ENCODE assay signal across 13 cellular contexts in the genomic region with DNA sequence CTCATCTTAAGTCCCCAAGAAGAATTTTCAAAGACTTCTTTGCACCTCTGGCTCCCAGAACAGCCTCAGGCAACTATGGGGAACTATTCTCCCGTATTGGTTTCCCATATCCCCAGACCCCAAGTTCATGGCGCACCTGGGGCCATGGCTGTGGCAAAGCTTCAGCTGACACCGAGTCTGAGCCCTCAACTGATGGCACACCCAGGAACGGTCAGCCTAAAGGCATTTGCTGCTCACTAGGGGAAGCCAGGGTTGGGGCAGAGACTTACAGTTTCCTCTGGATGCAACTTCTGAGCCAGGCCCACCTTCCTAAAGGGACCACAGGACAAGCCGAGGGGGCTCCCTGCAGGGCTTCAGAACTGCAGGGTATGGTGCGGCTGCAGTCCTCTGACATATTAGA. TPM values are rescaled to one million over a fixed set of nuclear protein-coding genes. Genes with fewer than 3 reads are reported as not detected.
DNase-seq lines count a peak whose midpoint lies in the region; ATAC-seq and TF ChIP-seq lines count a peak whose summit lies in the region.
"Had no signal": no experiment of that assay in that cellular context is flagged by ENCODE, and none has a peak within 500 bp of the region (broad histone marks: within the 10 kb centered on the region; RNA-seq: fewer than 3 reads in every experiment).

No MANE protein-coding gene starts in this region.

- H3K36me3 ChIP-seq in SJCRH30 (no peaks in the 10 kb centered on the region), mesenchymal stem cell (ENCODE audit: control insufficient read depth in 1 of 2, insufficient read depth in 2 of 2, low read depth in 1 of 2, low read length in 2 of 2) (no peaks in the 10 kb centered on the region), thymus (ENCODE audit: control insufficient read depth, insufficient read depth) (peaks cover 1% of the 10 kb centered on the region)
- H3K36me3 ChIP-seq: heart left ventricle, left lung had no signal

- no peak for ATAC-seq in activated CD8-positive, alpha-beta T cell treated with anti-CD3 and anti-CD28 coated beads for 36 hours
- no peak for ATAC-seq in activated CD8-positive, alpha-beta T cell treated with anti-CD3 and anti-CD28 coated beads, Interleukin-2, amount 10 ng/mL, durations not matched to agents 7 days and 5 days
- no peak for ATAC-seq in HG02623 (IDR thresholded peaks at IDR 0.05; ENCODE audit: unreplicated experiment)
- ATAC-seq: heart left ventricle, left lung had no signal

- H3K79me1 ChIP-seq in mesenchymal stem cell (replicated peaks; ENCODE audit: low read length, poor library complexity, severe bottlenecking) = no peaks in the 10 kb centered on the region

- CTCF ChIA-PET in activated CD8-positive, alpha-beta T cell treated with anti-CD3 and anti-CD28 coated beads for 36 hours (lab: Charles Lee) = no interaction called here
- CTCF ChIA-PET in activated CD8-positive, alpha-beta T cell treated with anti-CD3 and anti-CD28 coated beads, Interleukin-2, amount 10 ng/mL, durations not matched to agents 7 days and 5 days (lab: Charles Lee) = no interaction called here

- TF ChIP-seq CTCF in activated CD8-positive, alpha-beta T cell treated with anti-CD3 and anti-CD28 coated beads for 36 hours (IDR thresholded peaks at IDR 0.05) = no peak

- H3K4ac ChIP-seq in mesenchymal stem cell (ENCODE audit: low read depth in 1 of 2, low read length in 2 of 2) = peak overlapping the region in 1 of 2 experiments; percentile 90

- H3K9me3 ChIP-seq in SJCRH30 (replicated peaks) (no peaks in the 10 kb centered on the region), mesenchymal stem cell (ENCODE audit: control insufficient read depth, low read length) (no peaks in the 10 kb centered on the region), thymus (ENCODE audit: control insufficient read depth) (no peaks in the 10 kb centered on the region)
- H3K9me3 ChIP-seq: heart left ventricle, left lung had no signal

- peak overlapping the region; percentile 57 for H3K27ac Mint-ChIP-seq in activated CD8-positive, alpha-beta T cell treated with anti-CD3 and anti-CD28 coated beads for 36 hours
- no peak overlapping the region for H3K27ac Mint-ChIP-seq in activated CD8-positive, alpha-beta T cell treated with anti-CD3 and anti-CD28 coated beads, Interleukin-2, amount 10 ng/mL, durations not matched to agents 7 days and 5 days

- peak overlapping the region; percentile 98 for H4K91ac ChIP-seq in mesenchymal stem cell (ENCODE audit: low read length)

- no peak overlapping the region for H3K23ac ChIP-seq in mesenchymal stem cell (ENCODE audit: low read length in 2 of 2)

- POLR2A ChIA-PET in activated CD8-positive, alpha-beta T cell treated with anti-CD3 and anti-CD28 coated beads for 36 hours (lab: Charles Lee) = no interaction called here
- POLR2A ChIA-PET in activated CD8-positive, alpha-beta T cell treated with anti-CD3 and anti-CD28 coated beads, Interleukin-2, amount 10 ng/mL, durations not matched to agents 7 days and 5 days (lab: Charles Lee) = no interaction called here

- H3K36me3 Mint-ChIP-seq in activated CD8-positive, alpha-beta T cell treated with anti-CD3 and anti-CD28 coated beads for 36 hours (ENCODE audit: low read depth) = no peaks in the 10 kb centered on the region
- peaks cover 2% of the 10 kb centered on the region for H3K36me3 Mint-ChIP-seq in activated CD8-positive, alpha-beta T cell treated with anti-CD3 and anti-CD28 coated beads, Interleukin-2, amount 10 ng/mL, durations not matched to agents 7 days and 5 days (ENCODE audit: low read depth)

- H2BK5ac ChIP-seq in mesenchymal stem cell (ENCODE audit: low read depth, low read length, poor library complexity, severe bottlenecking) = peak overlapping the region; percentile 38

- H3K9ac ChIP-seq in mesenchymal stem cell (ENCODE audit: low read length) = no peak overlapping the region

- peaks cover 66% of the 10 kb centered on the region for H3K4me1 ChIP-seq in SJCRH30
- H3K4me1 ChIP-seq in mesenchymal stem cell (ENCODE audit: control insufficient read depth, insufficient read depth, low read depth, low read length) = peaks cover 51% of the 10 kb centered on the region
- peaks cover 60% of the 10 kb centered on the region for H3K4me1 ChIP-seq in thymus (ENCODE audit: control insufficient read depth, insufficient read depth, low read length)

- H3K27me3 ChIP-seq in SJCRH30 (no peaks in the 10 kb centered on the region), mesenchymal stem cell (ENCODE audit: control insufficient read depth in 1 of 2, insufficient read depth in 1 of 2, low read length in 2 of 2) (no peaks in the 10 kb centered on the region), thymus (ENCODE audit: control insufficient read depth, insufficient read depth) (no peaks in the 10 kb centered on the region)
- H3K27me3 ChIP-seq: heart left ventricle, left lung had no signal

- 73% methylated on average over 6 of the region's 6 CpGs for WGBS in mesenchymal stem cell
- 92% methylated on average over 6 of the region's 6 CpGs for WGBS in thymus

- H3K4me3 ChIP-seq in SJCRH30 (peak overlapping the region; percentile 33), mesenchymal stem cell (ENCODE audit: insufficient read depth in 1 of 2, low read depth in 1 of 2, low read length in 2 of 2) (no peak overlapping the region), thymus (ENCODE audit: low read length) (no peak overlapping the region)
- H3K4me3 ChIP-seq: heart left ventricle, left lung had no signal

- peak overlapping the region; percentile 86 for H2BK120ac ChIP-seq in mesenchymal stem cell (ENCODE audit: low read depth, low read length)

- peak overlapping the region; percentile 99 for H2AK5ac ChIP-seq in mesenchymal stem cell (ENCODE audit: low read length, severe bottlenecking)

- peak overlapping the region; percentile 91 to 94 for H2BK12ac ChIP-seq in mesenchymal stem cell (ENCODE audit: low read length in 2 of 2)

- H3K14ac ChIP-seq in mesenchymal stem cell (ENCODE audit: low read length in 2 of 2) = no peak overlapping the region

- H2AFZ ChIP-seq in mesenchymal stem cell (ENCODE audit: low read depth, low read length) = no peak overlapping the region

- peak overlapping the region; percentile 93 for H4K8ac ChIP-seq in mesenchymal stem cell (ENCODE audit: low read length)

- peak overlapping the region; percentile 100 for H3K27ac ChIP-seq in SJCRH30
- peak overlapping the region; percentile 85 for H3K27ac ChIP-seq in mesenchymal stem cell (ENCODE audit: low read length, poor library complexity, severe bottlenecking)
- peak overlapping the region; percentile 95 for H3K27ac ChIP-seq in thymus (ENCODE audit: low read depth)
- H3K27ac ChIP-seq: heart left ventricle, left lung had no signal

- no peak overlapping the region for H3K4me2 ChIP-seq in mesenchymal stem cell (ENCODE audit: low read length, poor library complexity, severe bottlenecking)

- intact Hi-C loops in activated CD8-positive, alpha-beta T cell treated with anti-CD3 and anti-CD28 coated beads for 36 hours (cut with micrococcal nuclease) = no loop called here

- no peaks in the 10 kb centered on the region for H3K27me3 Mint-ChIP-seq in activated CD8-positive, alpha-beta T cell treated with anti-CD3 and anti-CD28 coated beads for 36 hours
- no peaks in the 10 kb centered on the region for H3K27me3 Mint-ChIP-seq in activated CD8-positive, alpha-beta T cell treated with anti-CD3 and anti-CD28 coated beads, Interleukin-2, amount 10 ng/mL, durations not matched to agents 7 days and 5 days (ENCODE audit: low read depth)

- H3K9me3 Mint-ChIP-seq in activated CD8-positive, alpha-beta T cell treated with anti-CD3 and anti-CD28 coated beads for 36 hours = peaks cover 3% of the 10 kb centered on the region
- peaks cover 4% of the 10 kb centered on the region for H3K9me3 Mint-ChIP-seq in activated CD8-positive, alpha-beta T cell treated with anti-CD3 and anti-CD28 coated beads, Interleukin-2, amount 10 ng/mL, durations not matched to agents 7 days and 5 days (ENCODE audit: insufficient read depth)
- H3K9me3 Mint-ChIP-seq: neural crest cell had no signal

- peak overlapping the region; percentile 79 to 97 for H3K18ac ChIP-seq in mesenchymal stem cell (ENCODE audit: low read depth in 1 of 2, low read length in 2 of 2)

- no peak for DNase-seq in activated CD8-positive, alpha-beta T cell treated with anti-CD3 and anti-CD28 coated beads for 36 hours
- DNase-seq in activated CD8-positive, alpha-beta T cell treated with anti-CD3 and anti-CD28 coated beads, Interleukin-2, amount 10 ng/mL, durations not matched to agents 7 days and 5 days = no peak
- DNase-seq in SJCRH30 (peak; percentile 70 to 81), mesenchymal stem cell (peak; percentile 37), hippocampal formation (lab: John Stamatoyannopoulos, UW) (no peak), activated T-cell treated with anti-CD3 and anti-CD28 coated beads for 4 hours (no peak)
- DNase-seq: heart left ventricle; stimulated activated CD4-positive, alpha-beta T cell treated with anti-CD3 and anti-CD28 coated beads, Interleukin-12 subunit alpha, Interleukin-12 subunit beta, amount 100 ng/mL, for 4 hours had no signal

- H3K4me3 Mint-ChIP-seq in activated CD8-positive, alpha-beta T cell treated with anti-CD3 and anti-CD28 coated beads for 36 hours = no peak overlapping the region
- H3K4me3 Mint-ChIP-seq in activated CD8-positive, alpha-beta T cell treated with anti-CD3 and anti-CD28 coated beads, Interleukin-2, amount 10 ng/mL, durations not matched to agents 7 days and 5 days = no peak overlapping the region
- H3K4me3 Mint-ChIP-seq: neural crest cell had no signal

- peak overlapping the region; percentile 57 for H2BK15ac ChIP-seq in mesenchymal stem cell (ENCODE audit: low read depth, poor library complexity, severe bottlenecking)

- peaks cover 28% of the 10 kb centered on the region for H3K4me1 Mint-ChIP-seq in activated CD8-positive, alpha-beta T cell treated with anti-CD3 and anti-CD28 coated beads for 36 hours (ENCODE audit: low read depth)
- H3K4me1 Mint-ChIP-seq in activated CD8-positive, alpha-beta T cell treated with anti-CD3 and anti-CD28 coated beads, Interleukin-2, amount 10 ng/mL, durations not matched to agents 7 days and 5 days (ENCODE audit: low read depth) = peaks cover 27% of the 10 kb centered on the region

RNA-seq across cellular contexts. Expression of gene CPA1, which starts 13.7 kb away (rescaled TPM):
- not detected for total RNA-seq in activated CD8-positive, alpha-beta T cell treated with anti-CD3 and anti-CD28 coated beads for 36 hours
- total RNA-seq in activated CD8-positive, alpha-beta T cell treated with anti-CD3 and anti-CD28 coated beads, Interleukin-2, amount 10 ng/mL, durations not matched to agents 7 days and 5 days = not detected
- 0.81 and 1.1 TPM in 2 replicates for total RNA-seq in SJCRH30 (2014; rRNA removed; shearing (Covaris generic))
- polyA plus RNA-seq in mesenchymal stem cell (2013, experiment 1 of 2) = 0.12 TPM
- 0.29 TPM for polyA plus RNA-seq in mesenchymal stem cell (2013, experiment 2 of 2)
- polyA plus RNA-seq in thymus = 0.21 TPM
- total RNA-seq: neural crest cell, ureter had no signal

RNA-seq across cellular contexts. Expression of gene CPA5, which starts 21.9 kb away (rescaled TPM):
- total RNA-seq in activated CD8-positive, alpha-beta T cell treated with anti-CD3 and anti-CD28 coated beads for 36 hours = under 1 TPM; 0.25 to 0.88 TPM
- total RNA-seq in activated CD8-positive, alpha-beta T cell treated with anti-CD3 and anti-CD28 coated beads, Interleukin-2, amount 10 ng/mL, durations not matched to agents 7 days and 5 days = under 1 TPM in 1 of 2 experiments, not detected in 1; 0.31 TPM
- 2.6 and 3.3 TPM in 2 replicates for total RNA-seq in SJCRH30 (2014; rRNA removed; shearing (Covaris generic))
- 0.26 TPM for polyA plus RNA-seq in mesenchymal stem cell (2013, experiment 1 of 2)
- polyA plus RNA-seq in mesenchymal stem cell (2013, experiment 2 of 2) = 0.14 TPM
- 6.7 TPM for polyA plus RNA-seq in thymus
- total RNA-seq: heart left ventricle, left lung, neural crest cell had no signal
- polyA plus RNA-seq: heart left ventricle had no signal

Comparison
In these comparisons a context has a peak if more than half of its experiments do, and no peak if none do; other contexts are left out.
1. DNase-seq: peak in SJCRH30 (2 of 2) and mesenchymal stem cell (single experiment); none in activated CD8-positive, alpha-beta T cell treated with anti-CD3 and anti-CD28 coated beads for 36 hours (single experiment), activated CD8-positive, alpha-beta T cell treated with anti-CD3 and anti-CD28 coated beads, Interleukin-2, amount 10 ng/mL, durations not matched to agents 7 days and 5 days (single experiment), hippocampal formation (0 of 2) and activated T-cell treated with anti-CD3 and anti-CD28 coated beads for 4 hours (single experiment).
2. Peak in every context shown above with its lines, with median percentiles within 50 percentile points of each other: H3K27ac ChIP-seq.